In genomic region chr16:78663690-78664089, GRCh38 we compare ENCODE assay signal across 35 cellular contexts.
"Had no signal": no experiment of that assay in that cellular context is flagged by ENCODE, and none has a peak within 500 bp of the region (broad histone marks: within the 10 kb centered on the region; RNA-seq: fewer than 3 reads in every experiment).

No MANE protein-coding gene starts in this region.

- H3K9me3 ChIP-seq: ascending aorta, breast epithelium, colonic mucosa, esophagus squamous epithelium, gastroesophageal sphincter had no signal

- H3K4me1 ChIP-seq: ascending aorta, breast epithelium, colonic mucosa, esophagus squamous epithelium, gastroesophageal sphincter had no signal

- H3K36me3 ChIP-seq: ascending aorta, breast epithelium, cardiac muscle cell, colonic mucosa, esophagus squamous epithelium, gastroesophageal sphincter, WERI-Rb-1 had no signal

- DNase-seq: activated CD4-positive, alpha-beta memory T cell treated with anti-CD3 and anti-CD28 coated beads for 36 hours; activated CD4-positive, alpha-beta T cell treated with anti-CD3 and anti-CD28 coated beads for 36 hours; activated CD4-positive, alpha-beta T cell treated with anti-CD3 and anti-CD28 coated beads, Interleukin-2, amount 10 ng/mL, durations not matched to agents 24 days and 14 days; activated CD4-positive, CD25-positive, alpha-beta regulatory T cell; activated CD4-positive, CD25-positive, alpha-beta regulatory T cell treated with anti-CD3 and anti-CD28 coated beads, Interleukin-2, amount 50 U/mL, for 72 hours; activated CD8-positive, alpha-beta memory T cell treated with anti-CD3 and anti-CD28 coated beads, Interleukin-2, amount 50 U/mL, for 48 hours; activated CD8-positive, alpha-beta T cell treated with anti-CD3 and anti-CD28 coated beads, Interleukin-2, amount 10 ng/mL, durations not matched to agents 7 days and 5 days; activated gamma-delta T cell; activated naive CD4-positive, alpha-beta T cell; activated naive CD4-positive, alpha-beta T cell treated with anti-CD3 and anti-CD28 coated beads, Interleukin-2, amount 10 ng/mL, durations not matched to agents 7 days and 5 days; activated naive CD8-positive, alpha-beta T cell treated with anti-CD3 and anti-CD28 coated beads, Interleukin-2, amount 10 ng/mL, durations not matched to agents 7 days and 5 days; activated T-cell treated with anti-CD3 and anti-CD28 coated beads for 4 hours; activated T-cell treated with anti-CD3 and anti-CD28 coated beads, Interleukin-2, amount 50 U/mL, for 24 hours; activated T-cell treated with anti-CD3 and anti-CD28 coated beads, Interleukin-2, amount 50 U/mL, for 72 hours; central memory CD4-positive, alpha-beta T cell; cerebellar nuclear complex; colonic mucosa; effector CD8-positive, alpha-beta T cell; esophagus squamous epithelium; foreskin melanocyte; SW 1271; T-cell; T1000; WERI-Rb-1 had no signal

- H3K4me1 Mint-ChIP-seq: activated CD4-positive, alpha-beta T cell treated with anti-CD3 and anti-CD28 coated beads for 36 hours; activated CD4-positive, alpha-beta T cell treated with anti-CD3 and anti-CD28 coated beads, Interleukin-2, amount 10 ng/mL, durations not matched to agents 24 days and 14 days; activated naive CD4-positive, alpha-beta T cell treated with anti-CD3 and anti-CD28 coated beads, Interleukin-2, amount 10 ng/mL, durations not matched to agents 7 days and 5 days; T-cell had no signal

- H3K27ac Mint-ChIP-seq: activated CD4-positive, alpha-beta memory T cell treated with anti-CD3 and anti-CD28 coated beads for 36 hours; activated CD4-positive, alpha-beta T cell treated with anti-CD3 and anti-CD28 coated beads for 36 hours; activated CD4-positive, alpha-beta T cell treated with anti-CD3 and anti-CD28 coated beads, Interleukin-2, amount 10 ng/mL, durations not matched to agents 24 days and 14 days; activated CD8-positive, alpha-beta T cell treated with anti-CD3 and anti-CD28 coated beads, Interleukin-2, amount 10 ng/mL, durations not matched to agents 7 days and 5 days; activated naive CD4-positive, alpha-beta T cell treated with anti-CD3 and anti-CD28 coated beads, Interleukin-2, amount 10 ng/mL, durations not matched to agents 7 days and 5 days; activated naive CD8-positive, alpha-beta T cell treated with anti-CD3 and anti-CD28 coated beads, Interleukin-2, amount 10 ng/mL, durations not matched to agents 7 days and 5 days; activated T-cell treated with anti-CD3 and anti-CD28 coated beads, Interleukin-2, amount 50 U/mL, for 24 hours; activated T-cell treated with anti-CD3 and anti-CD28 coated beads, Interleukin-2, amount 50 U/mL, for 72 hours; brain; T-cell; T-helper 1 cell treated with Interleukin-12 subunit alpha and Interleukin-12 subunit beta and Interleukin-4 antibody, amounts not matched to agents 30 μg/mL and 1 μg/mL, for 36 hours; T-helper 2 cell treated with Interferon-gamma antibody and Interleukin-4, amounts not matched to agents 5 μg/mL and 100 μg/mL, for 36 hours had no signal

- H3K4me3 Mint-ChIP-seq: activated CD4-positive, alpha-beta memory T cell treated with anti-CD3 and anti-CD28 coated beads for 36 hours; activated CD4-positive, alpha-beta T cell treated with anti-CD3 and anti-CD28 coated beads for 36 hours; activated CD4-positive, alpha-beta T cell treated with anti-CD3 and anti-CD28 coated beads, Interleukin-2, amount 10 ng/mL, durations not matched to agents 24 days and 14 days; activated CD8-positive, alpha-beta T cell treated with anti-CD3 and anti-CD28 coated beads, Interleukin-2, amount 10 ng/mL, durations not matched to agents 7 days and 5 days; activated naive CD4-positive, alpha-beta T cell treated with anti-CD3 and anti-CD28 coated beads, Interleukin-2, amount 10 ng/mL, durations not matched to agents 7 days and 5 days; activated naive CD8-positive, alpha-beta T cell treated with anti-CD3 and anti-CD28 coated beads, Interleukin-2, amount 10 ng/mL, durations not matched to agents 7 days and 5 days; activated T-cell treated with anti-CD3 and anti-CD28 coated beads, Interleukin-2, amount 50 U/mL, for 24 hours; activated T-cell treated with anti-CD3 and anti-CD28 coated beads, Interleukin-2, amount 50 U/mL, for 72 hours; T-cell; T-helper 1 cell treated with Interleukin-12 subunit alpha and Interleukin-12 subunit beta and Interleukin-4 antibody, amounts not matched to agents 30 μg/mL and 1 μg/mL, for 36 hours; T-helper 2 cell treated with Interferon-gamma antibody and Interleukin-4, amounts not matched to agents 5 μg/mL and 100 μg/mL, for 36 hours had no signal

- H3K4me3 ChIP-seq: ascending aorta, breast epithelium, cardiac muscle cell, colonic mucosa, esophagus squamous epithelium, gastroesophageal sphincter had no signal

- H3K27me3 ChIP-seq: ascending aorta, breast epithelium, cardiac muscle cell, colonic mucosa, esophagus squamous epithelium, gastroesophageal sphincter had no signal

- H3K27me3 Mint-ChIP-seq: activated CD4-positive, alpha-beta memory T cell treated with anti-CD3 and anti-CD28 coated beads for 36 hours; activated CD4-positive, alpha-beta T cell treated with anti-CD3 and anti-CD28 coated beads for 36 hours; activated CD4-positive, alpha-beta T cell treated with anti-CD3 and anti-CD28 coated beads, Interleukin-2, amount 10 ng/mL, durations not matched to agents 24 days and 14 days; activated naive CD4-positive, alpha-beta T cell treated with anti-CD3 and anti-CD28 coated beads, Interleukin-2, amount 10 ng/mL, durations not matched to agents 7 days and 5 days; activated naive CD8-positive, alpha-beta T cell treated with anti-CD3 and anti-CD28 coated beads, Interleukin-2, amount 10 ng/mL, durations not matched to agents 7 days and 5 days; activated T-cell treated with anti-CD3 and anti-CD28 coated beads, Interleukin-2, amount 50 U/mL, for 24 hours; T-cell had no signal

- ATAC-seq: activated CD4-positive, alpha-beta T cell treated with anti-CD3 and anti-CD28 coated beads for 36 hours; activated CD8-positive, alpha-beta T cell treated with anti-CD3 and anti-CD28 coated beads, Interleukin-2, amount 10 ng/mL, durations not matched to agents 7 days and 5 days; activated naive CD4-positive, alpha-beta T cell treated with anti-CD3 and anti-CD28 coated beads, Interleukin-2, amount 50 U/mL, for 72 hours; activated T-cell treated with anti-CD3 and anti-CD28 coated beads, Interleukin-2, amount 50 U/mL, for 72 hours; gastroesophageal sphincter; T-cell had no signal

- H3K36me3 Mint-ChIP-seq: activated CD4-positive, alpha-beta memory T cell treated with anti-CD3 and anti-CD28 coated beads for 36 hours; activated naive CD4-positive, alpha-beta T cell treated with anti-CD3 and anti-CD28 coated beads, Interleukin-2, amount 10 ng/mL, durations not matched to agents 7 days and 5 days; activated naive CD4-positive, alpha-beta T cell treated with anti-CD3 and anti-CD28 coated beads, Interleukin-2, amount 50 U/mL, for 72 hours; brain; T-cell had no signal

- H3K27ac ChIP-seq: ascending aorta, breast epithelium, cardiac muscle cell, colonic mucosa, epithelial cell of prostate, esophagus squamous epithelium, gastroesophageal sphincter, WERI-Rb-1 had no signal

- H3K9me3 Mint-ChIP-seq: activated CD4-positive, alpha-beta memory T cell treated with anti-CD3 and anti-CD28 coated beads for 36 hours; activated CD4-positive, alpha-beta T cell treated with anti-CD3 and anti-CD28 coated beads, Interleukin-2, amount 10 ng/mL, durations not matched to agents 24 days and 14 days; activated naive CD4-positive, alpha-beta T cell treated with anti-CD3 and anti-CD28 coated beads, Interleukin-2, amount 10 ng/mL, durations not matched to agents 7 days and 5 days; activated naive CD4-positive, alpha-beta T cell treated with anti-CD3 and anti-CD28 coated beads, Interleukin-2, amount 50 U/mL, for 72 hours; activated T-cell treated with anti-CD3 and anti-CD28 coated beads, Interleukin-2, amount 50 U/mL, for 24 hours; activated T-cell treated with anti-CD3 and anti-CD28 coated beads, Interleukin-2, amount 50 U/mL, for 72 hours; T-cell; T-helper 1 cell treated with Interleukin-12 subunit alpha and Interleukin-12 subunit beta and Interleukin-4 antibody, amounts not matched to agents 30 μg/mL and 1 μg/mL, for 36 hours; T-helper 2 cell treated with Interferon-gamma antibody and Interleukin-4, amounts not matched to agents 5 μg/mL and 100 μg/mL, for 36 hours had no signal

- FAIRE-seq: endometrium, endothelial cell of umbilical vein had no signal
